ENCODE assay signal across 8 cellular contexts in genomic region chr20:25065625-25066338, GRCh38. TPM values are rescaled to one million over a fixed set of nuclear protein-coding genes. Genes with fewer than 3 reads are reported as not detected.
DNase-seq lines count a peak whose midpoint lies in the region; ATAC-seq, FAIRE-seq and TF ChIP-seq lines count a peak whose summit lies in the region.

No MANE protein-coding gene starts in this region.

- FAIRE-seq in astrocyte (lab: Jason Lieb, UNC) (no peak), small intestine (lab: Jason Lieb, UNC) (no peak)

- H3K27me3 Mint-ChIP-seq in astrocyte (ENCODE audit: low read depth, unreplicated experiment) = peaks cover 77% of the 10 kb centered on the region

- no peak overlapping the region for H2AFZ ChIP-seq in astrocyte (ENCODE audit: low read depth, low read length)

- H3K36me3 ChIP-seq in astrocyte (ENCODE audit: insufficient read depth, low read length) = no peaks in the 10 kb centered on the region
- no peaks in the 10 kb centered on the region for H3K36me3 ChIP-seq in small intestine (ENCODE audit: control insufficient read depth in 2 of 2, insufficient read depth in 2 of 2, low read length in 2 of 2)

- no peak overlapping the region for H3K4me3 Mint-ChIP-seq in astrocyte (ENCODE audit: unreplicated experiment)

- peak; percentile 78 for TF ChIP-seq CTCF in astrocyte (IDR thresholded peaks at IDR 0.05; ENCODE audit: insufficient read depth, low read depth, low read length)

- no peak overlapping the region for H3K27ac Mint-ChIP-seq in astrocyte (ENCODE audit: unreplicated experiment)

- no peaks in the 10 kb centered on the region for H3K36me3 Mint-ChIP-seq in astrocyte (ENCODE audit: low read depth, unreplicated experiment)

- H3K79me2 ChIP-seq in astrocyte (ENCODE audit: insufficient read depth, low read length) = no peaks in the 10 kb centered on the region

- H3K4me3 ChIP-seq in astrocyte (ENCODE audit: insufficient read depth, low read depth, low read length) = no peak overlapping the region
- no peak overlapping the region for H3K4me3 ChIP-seq in small intestine (ENCODE audit: low read depth in 1 of 2, low read length in 2 of 2)

- no peak overlapping the region for H3K9ac ChIP-seq in astrocyte (ENCODE audit: low read length)

- no peak overlapping the region for H3K27ac ChIP-seq in astrocyte (ENCODE audit: low read depth, low read length)
- peak overlapping the region in 1 of 2 donors; percentile 68 for H3K27ac ChIP-seq in small intestine (ENCODE audit: low read depth in 1 of 2, low read length in 1 of 2)

- WGBS in small intestine, 3 donors = 6 to 23% (median 12%) methylated on average over 9 of the region's 9 CpGs

- DNase-seq in C1 segment of cervical spinal cord (lab: John Stamatoyannopoulos, UW) (peak in 11 of 14 donors; percentile 26 to 76 (median 43)), HUDEP-2 (lab: John Stamatoyannopoulos, UW; ENCODE audit: unreplicated experiment in 76 of 76) (peak in 51 of 76 experiments; percentile 11 to 65 (median 30)), astrocyte (ENCODE audit: low read depth) (peak; percentile 32), hepatic stellate cell (ENCODE audit: low spot score) (peak; percentile 74), small intestine (peak; percentile 68), 8988T (no peak)

- H3K4me1 ChIP-seq in astrocyte (ENCODE audit: insufficient read depth, low read length) = no peaks in the 10 kb centered on the region
- H3K4me1 ChIP-seq in small intestine (ENCODE audit: control insufficient read depth in 2 of 2, insufficient read depth in 1 of 2, low read depth in 1 of 2, low read length in 1 of 2) = peaks cover 0 to 3% of the 10 kb centered on the region in 2 donors

- peaks cover 6% of the 10 kb centered on the region for H3K9me3 Mint-ChIP-seq in astrocyte (ENCODE audit: unreplicated experiment)

- H4K20me1 ChIP-seq in astrocyte (ENCODE audit: insufficient read depth, low read length) = peaks cover 8% of the 10 kb centered on the region

- H3K4me2 ChIP-seq in astrocyte (ENCODE audit: low read length) = no peak overlapping the region

- H3K27me3 ChIP-seq in astrocyte (ENCODE audit: insufficient read depth, low read length) = peaks cover 61% of the 10 kb centered on the region
- peaks cover 0 to 6% of the 10 kb centered on the region in 2 donors for H3K27me3 ChIP-seq in small intestine (ENCODE audit: control insufficient read depth in 2 of 2, insufficient read depth in 2 of 2, low read length in 2 of 2)

- no peaks in the 10 kb centered on the region for H3K4me1 Mint-ChIP-seq in astrocyte (ENCODE audit: low read depth, unreplicated experiment)

- no peaks in the 10 kb centered on the region for H3K9me3 ChIP-seq in astrocyte (ENCODE audit: insufficient read depth, low read depth, low read length)
- no peaks in the 10 kb centered on the region for H3K9me3 ChIP-seq in small intestine (ENCODE audit: control insufficient read depth, low read depth)

- ATAC-seq in GM18873 (IDR thresholded peaks at IDR 0.05; ENCODE audit: low FRiP score, unreplicated experiment) = peak; percentile 84
- ATAC-seq in SK-N-SH treated with all-trans-retinoic acid at 6 μM for 48 hours = peak; percentile 90

TF ChIP-seq in SK-N-SH treated with all-trans-retinoic acid at 6 μM for 48 hours, 23 proteins besides CTCF, POLR2A, EP300 and RAD21:
- TF ChIP-seq ZNF8 (CRISPR knock-in tag; IDR thresholded peaks at IDR 0.05) (no peak), PPARA (CRISPR knock-in tag; IDR thresholded peaks at IDR 0.05; ENCODE audit: borderline replicate concordance) (no peak), ISL1 (CRISPR knock-in tag; IDR thresholded peaks at IDR 0.05) (no peak), ZFP30 (CRISPR knock-in tag; IDR thresholded peaks at IDR 0.05) (no peak), ARNTL (CRISPR knock-in tag; IDR thresholded peaks at IDR 0.05; ENCODE audit: borderline replicate concordance, low read depth) (no peak), PATZ1 (CRISPR knock-in tag; IDR thresholded peaks at IDR 0.05; ENCODE audit: borderline replicate concordance) (no peak), GLIS3 (CRISPR knock-in tag; IDR thresholded peaks at IDR 0.05) (no peak), ZC3H10 (CRISPR knock-in tag; IDR thresholded peaks at IDR 0.05) (no peak), ZFP3 (CRISPR knock-in tag; IDR thresholded peaks at IDR 0.05) (no peak), CREB5 (CRISPR knock-in tag; IDR thresholded peaks at IDR 0.05; ENCODE audit: low read depth) (no peak), BACH2 (CRISPR knock-in tag; IDR thresholded peaks at IDR 0.05; ENCODE audit: borderline replicate concordance) (no peak), ZNF565 (CRISPR knock-in tag; conservative IDR thresholded peaks at IDR 0.05; ENCODE audit: low read depth) (no peak), ZNF70 (CRISPR knock-in tag; IDR thresholded peaks at IDR 0.05) (no peak), TSHZ2 (CRISPR knock-in tag; IDR thresholded peaks at IDR 0.05) (no peak), ESRRG (CRISPR knock-in tag; IDR thresholded peaks at IDR 0.05) (no peak)

RNA-seq across cellular contexts. Expression of gene ACSS1, which starts 7.8 kb away (rescaled TPM):
- 0.24 and 0.27 TPM in 2 replicates for total RNA-seq in astrocyte
- 10 to 100 TPM; 27.9 to 65.8 (median 45.1) TPM for polyA plus RNA-seq in small intestine

RNA-seq across cellular contexts. Expression of gene VSX1, which starts 16.2 kb away (rescaled TPM):
- total RNA-seq in astrocyte = not detected in 2 replicates
- polyA plus RNA-seq in small intestine = under 1 TPM in 1 of 3 donors, not detected in 2; 0.04 TPM
